Comparison of ENCODE assay signal across 8 cellular contexts in the genomic region with DNA sequence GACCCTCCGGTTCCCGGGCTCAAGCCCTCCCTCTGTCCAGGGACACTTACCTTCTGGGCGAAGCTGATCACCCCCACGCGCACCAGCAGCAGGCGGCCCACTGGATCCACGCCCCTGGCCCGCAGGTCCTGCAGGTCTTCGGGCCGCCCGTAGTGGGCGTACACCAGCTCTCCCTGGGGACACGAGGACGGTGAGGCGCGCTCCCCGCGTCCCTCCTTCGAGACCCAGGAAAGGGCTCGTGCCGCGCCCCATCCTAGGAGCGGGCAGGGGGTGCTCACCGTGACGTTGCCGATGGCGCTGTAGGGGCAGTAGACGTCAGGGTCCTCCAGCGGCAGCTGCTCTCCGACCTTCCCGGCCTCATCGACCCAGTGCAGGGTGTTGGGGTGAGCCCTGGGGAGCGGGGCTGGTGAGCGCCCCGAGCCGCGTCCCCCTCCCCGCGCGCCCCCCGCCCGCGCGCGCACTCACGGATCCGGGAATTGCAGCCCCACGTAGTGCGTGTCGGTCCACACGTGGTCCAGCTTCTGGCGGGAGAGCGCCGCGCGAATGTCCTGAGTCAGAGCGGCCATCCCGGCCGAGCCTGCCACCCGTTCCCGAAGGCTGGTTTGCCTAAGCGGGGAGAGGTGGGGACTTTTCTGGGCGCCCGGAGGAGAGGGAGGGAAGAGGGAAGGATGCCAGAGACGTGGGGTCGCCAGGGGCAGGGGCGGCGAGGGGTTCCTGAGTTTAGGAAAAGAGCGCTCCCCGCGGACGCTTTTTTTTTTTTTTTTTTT. TPM values are rescaled to one million over a fixed set of nuclear protein-coding genes. Genes with fewer than 3 reads are reported as not detected.
DNase-seq lines count a peak whose midpoint lies in the region; ATAC-seq and TF ChIP-seq lines count a peak whose summit lies in the region.

No MANE protein-coding gene starts in this region.

- TF ChIP-seq CTCF in KMS-11 (conservative IDR thresholded peaks at IDR 0.05; ENCODE audit: low read depth, low read length) (peak; percentile 54), VCaP (conservative IDR thresholded peaks at IDR 0.05) (peak; percentile 71), lower lobe of right lung (IDR thresholded peaks at IDR 0.05) (peak; percentile 44)

- peak overlapping the region; percentile 80 for H3K27ac Mint-ChIP-seq in central memory CD8-positive, alpha-beta T cell (ENCODE audit: low read depth)

- no peaks in the 10 kb centered on the region for H3K79me2 ChIP-seq in KMS-11 (ENCODE audit: insufficient read depth, low read depth)

- H3K27me3 ChIP-seq in KMS-11 (ENCODE audit: insufficient read depth, low read depth) (peaks cover under 1% of the 10 kb centered on the region; the same call in 1 of the 2 replicates), lower lobe of right lung (ENCODE audit: low read depth) (peaks cover 14% of the 10 kb centered on the region)

- peak overlapping the region; percentile 68 for H3K4me3 Mint-ChIP-seq in central memory CD8-positive, alpha-beta T cell

- peaks cover 5% of the 10 kb centered on the region for H3K4me1 ChIP-seq in KMS-11 (ENCODE audit: low read depth, poor library complexity, severe bottlenecking)
- H3K4me1 ChIP-seq in lower lobe of right lung, result peaks cover 6% of the 10 kb centered on the region

- H3K9me3 ChIP-seq in lower lobe of right lung, result no peaks in the 10 kb centered on the region

- intact Hi-C loops in lower lobe of right lung (cut with DNase I), result no loop called here

- DNase-seq in NCI-H2227 (lab: John Stamatoyannopoulos, UW; ENCODE audit: unreplicated experiment), result peak; percentile 70
- DNase-seq in NCI-H2227 treated with DMSO at 0.1 percent for 48 hours (lab: John Stamatoyannopoulos, UW), result no peak
- DNase-seq in central memory CD8-positive, alpha-beta T cell (ENCODE audit: low spot score in 2 of 2), result peak; percentile 24 to 43
- DNase-seq in lower lobe of right lung, result peak; percentile 75
- DNase-seq in stimulated activated CD8-positive, alpha-beta memory T cell treated with anti-CD3 and anti-CD28 coated beads, Interleukin-4, amount 100 ng/mL, for 48 hours, result peak; percentile 74

- peak overlapping the region; percentile 88 for H3K9ac ChIP-seq in KMS-11

- peak overlapping the region; percentile 96 for H2AFZ ChIP-seq in KMS-11 (ENCODE audit: low read depth)

- H4K20me1 ChIP-seq in KMS-11 (ENCODE audit: insufficient read depth), result no peaks in the 10 kb centered on the region

- H3K27ac ChIP-seq in KMS-11 (peak overlapping the region; percentile 51), VCaP (peak overlapping the region; percentile 52; the same call in 1 of the 2 replicates), lower lobe of right lung (no peak overlapping the region)

- no peaks in the 10 kb centered on the region for H3K36me3 ChIP-seq in KMS-11 (ENCODE audit: insufficient read depth)
- H3K36me3 ChIP-seq in lower lobe of right lung, result no peaks in the 10 kb centered on the region

- peaks cover 27% of the 10 kb centered on the region for H3K4me1 Mint-ChIP-seq in central memory CD8-positive, alpha-beta T cell

- H3K36me3 Mint-ChIP-seq in central memory CD8-positive, alpha-beta T cell (ENCODE audit: insufficient read depth), result peaks cover 4% of the 10 kb centered on the region

- ATAC-seq in central memory CD8-positive, alpha-beta T cell (replicated peaks; ENCODE audit: extremely low read depth, poor library complexity, severe bottlenecking), result peak; percentile 61
- ATAC-seq in lower lobe of right lung, result peak; percentile 85
- ATAC-seq in GM19455 (IDR thresholded peaks at IDR 0.05; ENCODE audit: unreplicated experiment), result no peak

- no peaks in the 10 kb centered on the region for H3K9me3 Mint-ChIP-seq in central memory CD8-positive, alpha-beta T cell

- H3K27me3 Mint-ChIP-seq in central memory CD8-positive, alpha-beta T cell, result peaks cover 13% of the 10 kb centered on the region

- H3K4me3 ChIP-seq in KMS-11 (IDR thresholded peaks at IDR 0.05; ENCODE audit: insufficient read depth, low read depth, low read length) (no peak overlapping the region), lower lobe of right lung (peak overlapping the region; percentile 59)

- peak overlapping the region; percentile 86 for H3K4me2 ChIP-seq in KMS-11

RNA-seq across cellular contexts. Expression of gene TFR2, which starts 8.2 kb away (rescaled TPM):
- 0.35 TPM for total RNA-seq in lower lobe of right lung

RNA-seq across cellular contexts. Expression of gene MOSPD3, which starts 20.8 kb away (rescaled TPM):
- 19.5 TPM for total RNA-seq in lower lobe of right lung

RNA-seq across cellular contexts. Expression of gene ACTL6B, which starts 23.1 kb away (rescaled TPM):
- not detected for total RNA-seq in lower lobe of right lung

RNA-seq across cellular contexts. Expression of gene PCOLCE, which starts 31.0 kb away (rescaled TPM):
- total RNA-seq in lower lobe of right lung, result 75.2 TPM

RNA-seq across cellular contexts. Expression of gene GNB2, which starts 40.4 kb away (rescaled TPM):
- 247 TPM for total RNA-seq in lower lobe of right lung
